In genomic region chr7:142806957-142807356, GRCh38 we compare ENCODE assay signal across 16 cellular contexts. TPM values are rescaled to one million over a fixed set of nuclear protein-coding genes. Genes with fewer than 3 reads are reported as not detected.
DNase-seq lines count a peak whose midpoint lies in the region; ATAC-seq and TF ChIP-seq lines count a peak whose summit lies in the region.
"Had no signal": no experiment of that assay in that cellular context is flagged by ENCODE, and none has a peak within 500 bp of the region (broad histone marks: within the 10 kb centered on the region; RNA-seq: fewer than 3 reads in every experiment).

No MANE protein-coding gene starts in this region.

- H3K27me3 ChIP-seq in colonic mucosa (no peaks in the 10 kb centered on the region), thymus (ENCODE audit: control insufficient read depth, insufficient read depth) (no peaks in the 10 kb centered on the region), suprapubic skin (peaks cover 13% of the 10 kb centered on the region)

- 72% methylated on average over 1 of the region's 1 CpG for WGBS in thymus
- WGBS in suprapubic skin: 84% methylated on average over 1 of the region's 1 CpG

- TF ChIP-seq EP300 in suprapubic skin (IDR thresholded peaks at IDR 0.05): no peak

- H3K4me3 Mint-ChIP-seq in T-helper 17 cell: peak overlapping the region; percentile 91
- H3K4me3 Mint-ChIP-seq: nephron progenitor cell had no signal

- peak; percentile 8 for DNase-seq in activated effector memory CD4-positive, alpha-beta T cell treated with anti-CD3 and anti-CD28 coated beads, Interleukin-2, amount 50 U/mL, for 16 hours
- DNase-seq in activated effector memory CD4-positive, alpha-beta T cell treated with Interleukin-2 at 50 U/mL for 16 hours: no peak
- DNase-seq in T-helper 17 cell (no peak), colonic mucosa (no peak), suprapubic skin (ENCODE audit: low spot score in 2 of 2) (no peak)
- DNase-seq: NCI-H1694, NCI-H446, nephron progenitor cell, tibial artery had no signal

- H3K4me1 Mint-ChIP-seq in T-helper 17 cell: peaks cover 90% of the 10 kb centered on the region
- H3K4me1 Mint-ChIP-seq: nephron progenitor cell had no signal

- intact Hi-C loops in colonic mucosa (cut with DNase I): no loop called here

- H3K27me3 Mint-ChIP-seq in T-helper 17 cell: no peaks in the 10 kb centered on the region

- TF ChIP-seq CTCF in colonic mucosa (IDR thresholded peaks at IDR 0.05) (no peak), suprapubic skin (IDR thresholded peaks at IDR 0.05) (no peak)

- H3K4me1 ChIP-seq in colonic mucosa (no peaks in the 10 kb centered on the region), thymus (ENCODE audit: control insufficient read depth, insufficient read depth, low read length) (peaks cover 71% of the 10 kb centered on the region), suprapubic skin (no peaks in the 10 kb centered on the region)
- H3K4me1 ChIP-seq: breast epithelium, tibial artery had no signal

- H3K27ac ChIP-seq in colonic mucosa: peak overlapping the region; percentile 63
- H3K27ac ChIP-seq in thymus (ENCODE audit: low read depth): peak overlapping the region; percentile 95
- H3K27ac ChIP-seq in suprapubic skin: no peak overlapping the region
- H3K27ac ChIP-seq: breast epithelium, HL-60, tibial artery had no signal

- no peak overlapping the region for H3K4me3 ChIP-seq in colonic mucosa
- peak overlapping the region; percentile 43 for H3K4me3 ChIP-seq in thymus (ENCODE audit: low read length)
- no peak overlapping the region for H3K4me3 ChIP-seq in suprapubic skin
- H3K4me3 ChIP-seq: breast epithelium, tibial artery had no signal

- H3K9me3 ChIP-seq in T-helper 17 cell (ENCODE audit: control insufficient read depth, low read length, poor library complexity, severe bottlenecking): no peaks in the 10 kb centered on the region
- H3K9me3 ChIP-seq in colonic mucosa: no peaks in the 10 kb centered on the region
- H3K9me3 ChIP-seq in thymus (ENCODE audit: control insufficient read depth): no peaks in the 10 kb centered on the region
- H3K9me3 ChIP-seq in suprapubic skin: no peaks in the 10 kb centered on the region
- H3K9me3 ChIP-seq: breast epithelium, tibial artery had no signal

- no peaks in the 10 kb centered on the region for H3K36me3 ChIP-seq in colonic mucosa
- peaks cover 22% of the 10 kb centered on the region for H3K36me3 ChIP-seq in thymus (ENCODE audit: control insufficient read depth, insufficient read depth)
- no peaks in the 10 kb centered on the region for H3K36me3 ChIP-seq in suprapubic skin
- H3K36me3 ChIP-seq: breast epithelium, tibial artery had no signal

- TF ChIP-seq POLR2A in suprapubic skin (IDR thresholded peaks at IDR 0.05): no peak

- H3K36me3 Mint-ChIP-seq in T-helper 17 cell (ENCODE audit: low read depth): peaks cover 14% of the 10 kb centered on the region

- no peak overlapping the region for H3K9ac ChIP-seq in colonic mucosa (ENCODE audit: low read depth in 2 of 2, low read length in 2 of 2)

- peak overlapping the region; percentile 100 for H3K27ac Mint-ChIP-seq in T-helper 17 cell
- H3K27ac Mint-ChIP-seq: nephron progenitor cell had no signal

- ATAC-seq in T-helper 17 cell (no peak), GM19455 (IDR thresholded peaks at IDR 0.05; ENCODE audit: unreplicated experiment) (no peak), GM19324 (IDR thresholded peaks at IDR 0.05; ENCODE audit: low FRiP score, unreplicated experiment) (no peak)
- ATAC-seq: left lobe of liver had no signal

RNA-seq across cellular contexts. Expression of gene PRSS2, which starts 36.2 kb away (rescaled TPM):
- total RNA-seq in T-helper 17 cell (not detected), colonic mucosa (100 to 1,000 TPM in 1 of 2 donors, not detected in 1; 105 TPM), suprapubic skin (not detected)
- polyA plus RNA-seq in thymus: 23.1 TPM
- total RNA-seq: breast epithelium had no signal
- polyA plus RNA-seq: AG04450 had no signal

RNA-seq across cellular contexts. Expression of gene EPHB6, which starts 47.9 kb away (rescaled TPM):
- 10 to 100 TPM; 52.3 to 59.9 TPM for total RNA-seq in T-helper 17 cell
- 1 to 10 TPM; 1.5 to 2.3 TPM for total RNA-seq in colonic mucosa
- polyA plus RNA-seq in thymus: 163 TPM
- 100 to 1,000 TPM; 207 to 299 (median 258) TPM for total RNA-seq in suprapubic skin

RNA-seq across cellular contexts. Expression of gene PRSS1, which starts 57.7 kb away (rescaled TPM):
- total RNA-seq in T-helper 17 cell (not detected), colonic mucosa (10 to 100 TPM in 1 of 2 donors, not detected in 1; 41.2 TPM), suprapubic skin (not detected)
- polyA plus RNA-seq in thymus: 4.5 TPM
- total RNA-seq: breast epithelium had no signal
- polyA plus RNA-seq: AG04450 had no signal

Comparison
In these comparisons a context has a peak if more than half of its experiments do, and no peak if none do; other contexts are left out.
1. RNA of gene EPHB6, which starts 47.9 kb away (total RNA-seq): 207 to 299 TPM in suprapubic skin and 52.3 to 59.9 TPM in T-helper 17 cell; 1.5 to 2.3 TPM in colonic mucosa; every median in the first group is over 10 times any median in the second.